ENCODE assay signal across 1 cellular context in the genomic region with DNA sequence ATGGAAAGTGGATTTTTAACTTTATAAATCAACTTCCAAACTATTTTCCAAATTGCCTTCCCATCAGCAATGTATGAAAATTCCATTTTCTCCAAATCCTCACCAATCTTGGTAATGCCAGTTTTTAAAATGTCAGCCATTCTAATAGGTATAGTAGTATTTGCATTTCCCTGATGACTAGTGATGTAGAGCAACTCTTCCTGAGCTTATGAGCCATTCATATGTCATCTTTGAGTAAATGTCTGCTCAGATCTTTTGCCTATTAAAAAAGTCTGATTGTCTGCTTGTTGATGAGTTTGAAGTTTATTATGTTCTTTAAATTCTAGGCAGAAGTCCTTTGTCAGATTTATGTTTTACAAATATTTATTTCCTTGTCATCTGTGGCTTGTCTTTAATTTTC.
TF ChIP-seq lines count a peak whose summit lies in the region.

No MANE protein-coding gene starts in this region.

TF ChIP-seq in IMR-90, 13 proteins besides CTCF, POLR2A, EP300 and RAD21 (continued from another document):
- TF ChIP-seq, protein P1, sequence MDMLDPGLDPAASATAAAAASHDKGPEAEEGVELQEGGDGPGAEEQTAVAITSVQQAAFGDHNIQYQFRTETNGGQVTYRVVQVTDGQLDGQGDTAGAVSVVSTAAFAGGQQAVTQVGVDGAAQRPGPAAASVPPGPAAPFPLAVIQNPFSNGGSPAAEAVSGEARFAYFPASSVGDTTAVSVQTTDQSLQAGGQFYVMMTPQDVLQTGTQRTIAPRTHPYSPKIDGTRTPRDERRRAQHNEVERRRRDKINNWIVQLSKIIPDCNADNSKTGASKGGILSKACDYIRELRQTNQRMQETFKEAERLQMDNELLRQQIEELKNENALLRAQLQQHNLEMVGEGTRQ (IDR thresholded peaks at IDR 0.05; ENCODE audit: low read depth, low read length), result no peak
- TF ChIP-seq MAFK (IDR thresholded peaks at IDR 0.05; ENCODE audit: low read depth, low read length) (no peak), MXI1 (IDR thresholded peaks at IDR 0.05; ENCODE audit: borderline replicate concordance, low read depth, low read length) (no peak), FOS (IDR thresholded peaks at IDR 0.05; ENCODE audit: low read depth, low read length) (no peak), NFE2L2 (IDR thresholded peaks at IDR 0.05; ENCODE audit: low read depth, low read length) (no peak), MAZ (IDR thresholded peaks at IDR 0.05; ENCODE audit: borderline replicate concordance, low read depth, low read length) (no peak), CHD1 (IDR thresholded peaks at IDR 0.05; ENCODE audit: low read depth, low read length) (no peak), BHLHE40 (IDR thresholded peaks at IDR 0.05; ENCODE audit: low read depth, low read length) (no peak), RCOR1 (IDR thresholded peaks at IDR 0.05; ENCODE audit: insufficient replicate concordance, low read length) (no peak), CEBPB (IDR thresholded peaks at IDR 0.05; ENCODE audit: low read depth, low read length) (no peak), RFX5 (IDR thresholded peaks at IDR 0.05; ENCODE audit: low read depth, low read length) (no peak)
- TF ChIP-seq, protein P2, sequence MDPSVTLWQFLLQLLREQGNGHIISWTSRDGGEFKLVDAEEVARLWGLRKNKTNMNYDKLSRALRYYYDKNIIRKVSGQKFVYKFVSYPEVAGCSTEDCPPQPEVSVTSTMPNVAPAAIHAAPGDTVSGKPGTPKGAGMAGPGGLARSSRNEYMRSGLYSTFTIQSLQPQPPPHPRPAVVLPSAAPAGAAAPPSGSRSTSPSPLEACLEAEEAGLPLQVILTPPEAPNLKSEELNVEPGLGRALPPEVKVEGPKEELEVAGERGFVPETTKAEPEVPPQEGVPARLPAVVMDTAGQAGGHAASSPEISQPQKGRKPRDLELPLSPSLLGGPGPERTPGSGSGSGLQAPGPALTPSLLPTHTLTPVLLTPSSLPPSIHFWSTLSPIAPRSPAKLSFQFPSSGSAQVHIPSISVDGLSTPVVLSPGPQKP (IDR thresholded peaks at IDR 0.05; ENCODE audit: borderline replicate concordance, low read depth, low read length), result no peak
